26 cellular contexts compared by ENCODE assay signal in genomic region chr17:34436607-34437006, GRCh38.
"Had no signal": no experiment of that assay in that cellular context is flagged by ENCODE, and none has a peak within 500 bp of the region (broad histone marks: within the 10 kb centered on the region; RNA-seq: fewer than 3 reads in every experiment).

No MANE protein-coding gene starts in this region.

- ATAC-seq: activated naive CD4-positive, alpha-beta T cell treated with anti-CD3 and anti-CD28 coated beads, Interleukin-2, amount 50 U/mL, for 72 hours; esophagus mucosa; gastroesophageal sphincter; heart left ventricle; left ventricle myocardium superior; naive thymus-derived CD4-positive, alpha-beta T cell had no signal

- H3K9me3 ChIP-seq: adrenal gland, breast epithelium, gastroesophageal sphincter, heart left ventricle, tibial artery had no signal

- H3K27me3 ChIP-seq: adrenal gland had no signal

- H3K27ac ChIP-seq: adrenal gland, breast epithelium, coronary artery, gastroesophageal sphincter, heart left ventricle, neural progenitor cell, tibial artery had no signal

- H3K36me3 ChIP-seq: adrenal gland, breast epithelium, gastroesophageal sphincter, heart left ventricle, neural progenitor cell, tibial artery had no signal

- H3K4me2 ChIP-seq: neural progenitor cell had no signal

- H3K4me1 ChIP-seq: adrenal gland, breast epithelium, gastroesophageal sphincter, neural progenitor cell, tibial artery had no signal

- DNase-seq: activated CD4-positive, alpha-beta T cell treated with anti-CD3 and anti-CD28 coated beads, Interleukin-2, amount 50 U/mL, for 4 hours; activated CD4-positive, CD25-positive, alpha-beta regulatory T cell treated with anti-CD3 and anti-CD28 coated beads, Interleukin-2, amount 50 U/mL, for 72 hours; activated gamma-delta T cell treated with Interleukin-2 at 50 U/mL for 16 hours; activated T-cell treated with anti-CD3 and anti-CD28 coated beads for 4 hours; adrenal gland; heart left ventricle; kidney glomerular epithelial cell; left ventricle myocardium superior; mesenchymal stem cell; naive thymus-derived CD4-positive, alpha-beta T cell; stimulated activated CD4-positive, alpha-beta T cell treated with anti-CD3 and anti-CD28 coated beads, Interleukin-12 subunit alpha, Interleukin-12 subunit beta, amount 100 ng/mL, for 4 hours; stimulated activated CD4-positive, alpha-beta T cell treated with anti-CD3 and anti-CD28 coated beads, Interleukin-1b, Interleukin-23, amount 100 ng/mL, for 48 hours; stimulated activated CD8-positive, alpha-beta memory T cell treated with anti-CD3 and anti-CD28 coated beads, Interleukin-4, amount 100 ng/mL, for 48 hours; stimulated activated naive CD4-positive, alpha-beta T cell; substantia nigra; tibial artery had no signal

- H2AFZ ChIP-seq: neural progenitor cell had no signal

- H3K9ac ChIP-seq: neural progenitor cell had no signal

- H3K4me3 ChIP-seq: adrenal gland, breast epithelium, coronary artery, gastroesophageal sphincter, heart left ventricle, neural progenitor cell, tibial artery had no signal

- FAIRE-seq: astrocyte, urothelium cell line had no signal

- H3K4me3 Mint-ChIP-seq: activated T-helper 1 cell treated with anti-CD3 and anti-CD28 coated beads, Interleukin-12 subunit alpha, Interleukin-12 subunit beta, Interleukin-2, Interleukin-4 antibody, amounts not matched to agents 30 ng/mL and 10 ng/mL and 1 ng/mL, durations not matched to agents 14 hours and 24 hours and 36 hours; naive thymus-derived CD4-positive, alpha-beta T cell; neural progenitor cell had no signal

- H3K27ac Mint-ChIP-seq: activated naive CD4-positive, alpha-beta T cell treated with anti-CD3 and anti-CD28 coated beads, Interleukin-2, amount 50 U/mL, for 72 hours; activated T-helper 1 cell treated with anti-CD3 and anti-CD28 coated beads, Interleukin-12 subunit alpha, Interleukin-12 subunit beta, Interleukin-2, Interleukin-4 antibody, amounts not matched to agents 30 ng/mL and 10 ng/mL and 1 ng/mL, durations not matched to agents 14 hours and 24 hours and 36 hours; naive thymus-derived CD4-positive, alpha-beta T cell; neural progenitor cell; progenitor cell of endocrine pancreas had no signal

- H3K36me3 Mint-ChIP-seq: activated naive CD4-positive, alpha-beta T cell treated with anti-CD3 and anti-CD28 coated beads, Interleukin-2, amount 50 U/mL, for 72 hours; naive thymus-derived CD4-positive, alpha-beta T cell; neural progenitor cell had no signal

- H3K4me1 Mint-ChIP-seq: neural progenitor cell had no signal

- H3K9me3 Mint-ChIP-seq: activated naive CD4-positive, alpha-beta T cell treated with anti-CD3 and anti-CD28 coated beads, Interleukin-2, amount 50 U/mL, for 72 hours; activated T-helper 1 cell treated with anti-CD3 and anti-CD28 coated beads, Interleukin-12 subunit alpha, Interleukin-12 subunit beta, Interleukin-2, Interleukin-4 antibody, amounts not matched to agents 30 ng/mL and 10 ng/mL and 1 ng/mL, durations not matched to agents 14 hours and 24 hours and 36 hours; naive thymus-derived CD4-positive, alpha-beta T cell; neural progenitor cell had no signal
